1 cellular context compared by ENCODE assay signal in the genomic region with DNA sequence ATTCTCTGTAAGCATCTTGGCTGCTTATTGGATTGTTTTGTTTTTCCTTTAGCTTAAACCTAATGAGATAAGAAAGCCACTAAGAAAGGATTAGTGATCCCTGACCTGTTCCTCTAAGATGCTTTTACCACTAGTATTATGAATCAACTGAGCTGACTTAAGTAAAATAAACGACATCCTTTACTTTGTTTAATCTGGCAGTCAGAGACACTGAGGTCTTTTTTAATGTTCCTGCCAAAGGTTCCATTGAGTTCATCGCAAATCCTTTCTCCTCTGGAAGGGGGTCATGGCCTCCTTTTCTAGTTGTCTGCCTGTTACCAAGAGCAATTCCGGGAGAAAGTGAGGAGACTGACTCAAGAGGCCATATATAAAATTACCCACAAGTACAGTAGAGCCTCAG.
TF ChIP-seq lines count a peak whose summit lies in the region.

No MANE protein-coding gene starts in this region.

TF ChIP-seq in IMR-90, 13 proteins besides CTCF, POLR2A, EP300 and RAD21:
- TF ChIP-seq CEBPB (IDR thresholded peaks at IDR 0.05; ENCODE audit: low read depth, low read length) (no peak), NFE2L2 (IDR thresholded peaks at IDR 0.05; ENCODE audit: low read depth, low read length) (no peak), CHD1 (IDR thresholded peaks at IDR 0.05; ENCODE audit: low read depth, low read length) (no peak), FOS (IDR thresholded peaks at IDR 0.05; ENCODE audit: low read depth, low read length) (no peak), RFX5 (IDR thresholded peaks at IDR 0.05; ENCODE audit: low read depth, low read length) (no peak), MAZ (IDR thresholded peaks at IDR 0.05; ENCODE audit: borderline replicate concordance, low read depth, low read length) (no peak), SMC3 (IDR thresholded peaks at IDR 0.05; ENCODE audit: low read depth, low read length) (no peak), MXI1 (IDR thresholded peaks at IDR 0.05; ENCODE audit: borderline replicate concordance, low read depth, low read length) (no peak), RCOR1 (IDR thresholded peaks at IDR 0.05; ENCODE audit: insufficient replicate concordance, low read length) (no peak)
